Comparison of ENCODE assay signal across 10 cellular contexts in genomic region chr1:185238447-185238846, GRCh38.
A peak's percentile ranks its signal among the peaks of the same experiment; 100 is the strongest.
DNase-seq lines count a peak whose midpoint lies in the region; ATAC-seq, FAIRE-seq and TF ChIP-seq lines count a peak whose summit lies in the region.
"Had no signal": no experiment of that assay in that cellular context is flagged by ENCODE, and none has a peak within 500 bp of the region (broad histone marks: within the 10 kb centered on the region; RNA-seq: fewer than 3 reads in every experiment).

No MANE protein-coding gene starts in this region.

- peaks cover 0 to 3% (median 0%) of the 10 kb centered on the region in 9 donors for H3K36me3 ChIP-seq in heart left ventricle
- H3K36me3 ChIP-seq in upper lobe of right lung: no peaks in the 10 kb centered on the region
- H3K36me3 ChIP-seq in upper lobe of left lung: no peaks in the 10 kb centered on the region

- TF ChIP-seq POLR2A in heart left ventricle (IDR thresholded peaks at IDR 0.05) (no peak), upper lobe of left lung (IDR thresholded peaks at IDR 0.05) (no peak)

- peaks cover 14% of the 10 kb centered on the region for H3K4me1 Mint-ChIP-seq in activated naive CD4-positive, alpha-beta T cell treated with anti-CD3 and anti-CD28 coated beads, Interleukin-2, amount 10 ng/mL, durations not matched to agents 7 days and 5 days

- H3K27ac ChIP-seq in heart left ventricle: no peak overlapping the region
- H3K27ac ChIP-seq in upper lobe of right lung: no peak overlapping the region
- H3K27ac ChIP-seq in upper lobe of left lung: no peak overlapping the region

- H3K9me3 Mint-ChIP-seq in activated naive CD4-positive, alpha-beta T cell treated with anti-CD3 and anti-CD28 coated beads, Interleukin-2, amount 10 ng/mL, durations not matched to agents 7 days and 5 days: peaks cover 8% of the 10 kb centered on the region

- H3K9me3 ChIP-seq in heart left ventricle (peaks cover 0 to 4% (median 0%) of the 10 kb centered on the region in 12 donors), upper lobe of right lung (no peaks in the 10 kb centered on the region), upper lobe of left lung (no peaks in the 10 kb centered on the region)

- TF ChIP-seq EP300 in upper lobe of left lung (IDR thresholded peaks at IDR 0.05): no peak

- H3K4me3 ChIP-seq in heart left ventricle (no peak overlapping the region), upper lobe of right lung (no peak overlapping the region), upper lobe of left lung (no peak overlapping the region)

- H3K4me3 Mint-ChIP-seq in activated naive CD4-positive, alpha-beta T cell treated with anti-CD3 and anti-CD28 coated beads, Interleukin-2, amount 10 ng/mL, durations not matched to agents 7 days and 5 days: no peak overlapping the region

- no peak overlapping the region for H3K27ac Mint-ChIP-seq in activated naive CD4-positive, alpha-beta T cell treated with anti-CD3 and anti-CD28 coated beads, Interleukin-2, amount 10 ng/mL, durations not matched to agents 7 days and 5 days

- peak; percentile 72 for FAIRE-seq in RCC 7860 (lab: Jason Lieb, UNC)

- ATAC-seq in heart left ventricle: no peak
- no peak for ATAC-seq in Right ventricle myocardium inferior
- no peak for ATAC-seq in upper lobe of right lung
- no peak for ATAC-seq in upper lobe of left lung (ENCODE audit: low FRiP score in 2 of 2)

- intact Hi-C loops in heart left ventricle (cut with DNase I): loop anchor here in 6 of 10 donors (5.0 to 10.0 kb wide), 4 partner anchors 434 to 444 kb away; no protein-coding TSS in a partner anchor
- intact Hi-C loops in Right ventricle myocardium inferior (cut with DNase I): loop anchor here (2.0 kb wide), 1 partner anchor 432 kb away; no protein-coding TSS in a partner anchor
- intact Hi-C loops in upper lobe of right lung (cut with DNase I): no loop called here

- no peaks in the 10 kb centered on the region for H3K27me3 Mint-ChIP-seq in activated naive CD4-positive, alpha-beta T cell treated with anti-CD3 and anti-CD28 coated beads, Interleukin-2, amount 10 ng/mL, durations not matched to agents 7 days and 5 days

- peaks cover 4% of the 10 kb centered on the region for H3K36me3 Mint-ChIP-seq in activated naive CD4-positive, alpha-beta T cell treated with anti-CD3 and anti-CD28 coated beads, Interleukin-2, amount 10 ng/mL, durations not matched to agents 7 days and 5 days

- CTCF ChIA-PET in activated naive CD4-positive, alpha-beta T cell treated with anti-CD3 and anti-CD28 coated beads, Interleukin-2, amount 10 ng/mL, durations not matched to agents 7 days and 5 days (lab: Charles Lee): interaction anchor here (0.6 to 3.2 kb wide), 7 partner anchors 43 to 441 kb away, joined by 3 to 33 read pairs (median 3); no protein-coding TSS in a partner anchor

- no peak for DNase-seq in heart left ventricle
- no peak for DNase-seq in Right ventricle myocardium inferior (ENCODE audit: missing footprints)
- DNase-seq in RCC 7860 (ENCODE audit: low spot score): peak; percentile 24
- peak; percentile 45 for DNase-seq in fibroblast of peridontal ligament (ENCODE audit: extremely low read depth)
- no peak for DNase-seq in upper lobe of right lung
- no peak for DNase-seq in upper lobe of left lung
- DNase-seq in NCI-H2107 (lab: John Stamatoyannopoulos, UW): no peak
- no peak for DNase-seq in activated naive CD4-positive, alpha-beta T cell treated with anti-CD3 and anti-CD28 coated beads, Interleukin-2, amount 10 ng/mL, durations not matched to agents 7 days and 5 days
- DNase-seq: GDM1, RPMI8226 had no signal

- H3K27me3 ChIP-seq in heart left ventricle (no peaks in the 10 kb centered on the region), upper lobe of right lung (no peaks in the 10 kb centered on the region), upper lobe of left lung (no peaks in the 10 kb centered on the region)

- TF ChIP-seq CTCF in heart left ventricle (IDR thresholded peaks at IDR 0.05) (peak; percentile 21 to 62 (median 43)), upper lobe of right lung (IDR thresholded peaks at IDR 0.05) (peak; percentile 37), upper lobe of left lung (IDR thresholded peaks at IDR 0.05) (peak in 2 of 6 experiments; percentile 11 to 17)

- H3K4me1 ChIP-seq in heart left ventricle: peaks cover 0 to 16% (median 6%) of the 10 kb centered on the region in 12 donors
- no peaks in the 10 kb centered on the region for H3K4me1 ChIP-seq in upper lobe of right lung
- no peaks in the 10 kb centered on the region for H3K4me1 ChIP-seq in upper lobe of left lung

- 14 to 22% (median 15%) methylated on average over 1 of the region's 1 CpG for WGBS in heart left ventricle, 4 donors
- WGBS in upper lobe of left lung, 2 donors: 41 to 48% methylated on average over 1 of the region's 1 CpG

Comparison
In these comparisons a context has a peak if more than half of its experiments do, and no peak if none do; other contexts are left out.
1. DNase-seq: peak in RCC 7860 (single experiment) and fibroblast of peridontal ligament (single experiment); none in heart left ventricle (0 of 5), Right ventricle myocardium inferior (single experiment), upper lobe of right lung (single experiment), upper lobe of left lung (0 of 2), NCI-H2107 (single experiment) and activated naive CD4-positive, alpha-beta T cell treated with anti-CD3 and anti-CD28 coated beads, Interleukin-2, amount 10 ng/mL, durations not matched to agents 7 days and 5 days (single experiment).